Comparison of ENCODE assay signal across 1 cellular context in genomic region chr2:108293850-108294249, GRCh38.
A peak's percentile ranks its signal among the peaks of the same experiment; 100 is the strongest.
TF ChIP-seq lines count a peak whose summit lies in the region.

No MANE protein-coding gene starts in this region.

TF ChIP-seq in HepG2, 621 proteins besides CTCF, POLR2A, EP300 and RAD21 (continues in another document):
- TF ChIP-seq ZNF142 (CRISPR knock-in tag; IDR thresholded peaks at IDR 0.05) (no peak), ZNF737 (CRISPR knock-in tag; IDR thresholded peaks at IDR 0.05; ENCODE audit: borderline replicate concordance) (0 out of 2 replicates have a peak, but pooled peaks have one; percentile 55), SP5 (CRISPR knock-in tag; IDR thresholded peaks at IDR 0.05; ENCODE audit: borderline replicate concordance, low read depth) (no peak), ZBTB7B (CRISPR knock-in tag; IDR thresholded peaks at IDR 0.05) (no peak), PHB2 (IDR thresholded peaks at IDR 0.05; ENCODE audit: partially characterized antibody) (no peak), ZNF484 (CRISPR knock-in tag; IDR thresholded peaks at IDR 0.05; ENCODE audit: borderline replicate concordance, low read depth) (no peak), NFKB2 (CRISPR knock-in tag; IDR thresholded peaks at IDR 0.05; ENCODE audit: borderline replicate concordance) (no peak), CEBPG (CRISPR knock-in tag; IDR thresholded peaks at IDR 0.05) (peak; percentile 51), ZNF460 (CRISPR knock-in tag; IDR thresholded peaks at IDR 0.05; ENCODE audit: borderline replicate concordance) (no peak)
- TF ChIP-seq, protein P1, sequence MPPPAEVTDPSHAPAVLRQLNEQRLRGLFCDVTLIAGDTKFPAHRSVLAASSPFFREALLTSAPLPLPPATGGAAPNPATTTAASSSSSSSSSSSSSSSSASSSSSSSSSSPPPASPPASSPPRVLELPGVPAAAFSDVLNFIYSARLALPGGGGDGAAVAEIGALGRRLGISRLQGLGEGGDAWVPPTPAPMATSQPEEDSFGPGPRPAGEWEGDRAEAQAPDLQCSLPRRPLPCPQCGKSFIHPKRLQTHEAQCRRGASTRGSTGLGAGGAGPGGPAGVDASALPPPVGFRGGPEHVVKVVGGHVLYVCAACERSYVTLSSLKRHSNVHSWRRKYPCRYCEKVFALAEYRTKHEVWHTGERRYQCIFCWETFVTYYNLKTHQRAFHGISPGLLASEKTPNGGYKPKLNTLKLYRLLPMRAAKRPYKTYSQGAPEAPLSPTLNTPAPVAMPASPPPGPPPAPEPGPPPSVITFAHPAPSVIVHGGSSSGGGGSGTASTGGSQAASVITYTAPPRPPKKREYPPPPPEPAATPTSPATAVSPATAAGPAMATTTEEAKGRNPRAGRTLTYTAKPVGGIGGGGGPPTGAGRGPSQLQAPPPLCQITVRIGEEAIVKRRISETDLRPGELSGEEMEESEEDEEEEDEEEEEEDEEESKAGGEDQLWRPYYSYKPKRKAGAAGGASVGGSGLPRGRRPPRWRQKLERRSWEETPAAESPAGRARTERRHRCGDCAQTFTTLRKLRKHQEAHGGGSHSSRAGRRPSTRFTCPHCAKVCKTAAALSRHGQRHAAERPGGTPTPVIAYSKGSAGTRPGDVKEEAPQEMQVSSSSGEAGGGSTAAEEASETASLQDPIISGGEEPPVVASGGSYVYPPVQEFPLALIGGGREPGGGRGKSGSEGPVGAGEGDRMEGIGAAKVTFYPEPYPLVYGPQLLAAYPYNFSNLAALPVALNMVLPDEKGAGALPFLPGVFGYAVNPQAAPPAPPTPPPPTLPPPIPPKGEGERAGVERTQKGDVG (CRISPR knock-in tag; IDR thresholded peaks at IDR 0.05; ENCODE audit: borderline replicate concordance): no peak
- TF ChIP-seq, protein P2, sequence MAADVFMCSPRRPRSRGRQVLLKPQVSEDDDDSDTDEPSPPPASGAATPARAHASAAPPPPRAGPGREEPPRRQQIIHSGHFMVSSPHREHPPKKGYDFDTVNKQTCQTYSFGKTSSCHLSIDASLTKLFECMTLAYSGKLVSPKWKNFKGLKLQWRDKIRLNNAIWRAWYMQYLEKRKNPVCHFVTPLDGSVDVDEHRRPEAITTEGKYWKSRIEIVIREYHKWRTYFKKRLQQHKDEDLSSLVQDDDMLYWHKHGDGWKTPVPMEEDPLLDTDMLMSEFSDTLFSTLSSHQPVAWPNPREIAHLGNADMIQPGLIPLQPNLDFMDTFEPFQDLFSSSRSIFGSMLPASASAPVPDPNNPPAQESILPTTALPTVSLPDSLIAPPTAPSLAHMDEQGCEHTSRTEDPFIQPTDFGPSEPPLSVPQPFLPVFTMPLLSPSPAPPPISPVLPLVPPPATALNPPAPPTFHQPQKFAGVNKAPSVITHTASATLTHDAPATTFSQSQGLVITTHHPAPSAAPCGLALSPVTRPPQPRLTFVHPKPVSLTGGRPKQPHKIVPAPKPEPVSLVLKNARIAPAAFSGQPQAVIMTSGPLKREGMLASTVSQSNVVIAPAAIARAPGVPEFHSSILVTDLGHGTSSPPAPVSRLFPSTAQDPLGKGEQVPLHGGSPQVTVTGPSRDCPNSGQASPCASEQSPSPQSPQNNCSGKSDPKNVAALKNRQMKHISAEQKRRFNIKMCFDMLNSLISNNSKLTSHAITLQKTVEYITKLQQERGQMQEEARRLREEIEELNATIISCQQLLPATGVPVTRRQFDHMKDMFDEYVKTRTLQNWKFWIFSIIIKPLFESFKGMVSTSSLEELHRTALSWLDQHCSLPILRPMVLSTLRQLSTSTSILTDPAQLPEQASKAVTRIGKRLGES (CRISPR knock-in tag; IDR thresholded peaks at IDR 0.05; ENCODE audit: borderline replicate concordance): no peak
- TF ChIP-seq, protein P3, sequence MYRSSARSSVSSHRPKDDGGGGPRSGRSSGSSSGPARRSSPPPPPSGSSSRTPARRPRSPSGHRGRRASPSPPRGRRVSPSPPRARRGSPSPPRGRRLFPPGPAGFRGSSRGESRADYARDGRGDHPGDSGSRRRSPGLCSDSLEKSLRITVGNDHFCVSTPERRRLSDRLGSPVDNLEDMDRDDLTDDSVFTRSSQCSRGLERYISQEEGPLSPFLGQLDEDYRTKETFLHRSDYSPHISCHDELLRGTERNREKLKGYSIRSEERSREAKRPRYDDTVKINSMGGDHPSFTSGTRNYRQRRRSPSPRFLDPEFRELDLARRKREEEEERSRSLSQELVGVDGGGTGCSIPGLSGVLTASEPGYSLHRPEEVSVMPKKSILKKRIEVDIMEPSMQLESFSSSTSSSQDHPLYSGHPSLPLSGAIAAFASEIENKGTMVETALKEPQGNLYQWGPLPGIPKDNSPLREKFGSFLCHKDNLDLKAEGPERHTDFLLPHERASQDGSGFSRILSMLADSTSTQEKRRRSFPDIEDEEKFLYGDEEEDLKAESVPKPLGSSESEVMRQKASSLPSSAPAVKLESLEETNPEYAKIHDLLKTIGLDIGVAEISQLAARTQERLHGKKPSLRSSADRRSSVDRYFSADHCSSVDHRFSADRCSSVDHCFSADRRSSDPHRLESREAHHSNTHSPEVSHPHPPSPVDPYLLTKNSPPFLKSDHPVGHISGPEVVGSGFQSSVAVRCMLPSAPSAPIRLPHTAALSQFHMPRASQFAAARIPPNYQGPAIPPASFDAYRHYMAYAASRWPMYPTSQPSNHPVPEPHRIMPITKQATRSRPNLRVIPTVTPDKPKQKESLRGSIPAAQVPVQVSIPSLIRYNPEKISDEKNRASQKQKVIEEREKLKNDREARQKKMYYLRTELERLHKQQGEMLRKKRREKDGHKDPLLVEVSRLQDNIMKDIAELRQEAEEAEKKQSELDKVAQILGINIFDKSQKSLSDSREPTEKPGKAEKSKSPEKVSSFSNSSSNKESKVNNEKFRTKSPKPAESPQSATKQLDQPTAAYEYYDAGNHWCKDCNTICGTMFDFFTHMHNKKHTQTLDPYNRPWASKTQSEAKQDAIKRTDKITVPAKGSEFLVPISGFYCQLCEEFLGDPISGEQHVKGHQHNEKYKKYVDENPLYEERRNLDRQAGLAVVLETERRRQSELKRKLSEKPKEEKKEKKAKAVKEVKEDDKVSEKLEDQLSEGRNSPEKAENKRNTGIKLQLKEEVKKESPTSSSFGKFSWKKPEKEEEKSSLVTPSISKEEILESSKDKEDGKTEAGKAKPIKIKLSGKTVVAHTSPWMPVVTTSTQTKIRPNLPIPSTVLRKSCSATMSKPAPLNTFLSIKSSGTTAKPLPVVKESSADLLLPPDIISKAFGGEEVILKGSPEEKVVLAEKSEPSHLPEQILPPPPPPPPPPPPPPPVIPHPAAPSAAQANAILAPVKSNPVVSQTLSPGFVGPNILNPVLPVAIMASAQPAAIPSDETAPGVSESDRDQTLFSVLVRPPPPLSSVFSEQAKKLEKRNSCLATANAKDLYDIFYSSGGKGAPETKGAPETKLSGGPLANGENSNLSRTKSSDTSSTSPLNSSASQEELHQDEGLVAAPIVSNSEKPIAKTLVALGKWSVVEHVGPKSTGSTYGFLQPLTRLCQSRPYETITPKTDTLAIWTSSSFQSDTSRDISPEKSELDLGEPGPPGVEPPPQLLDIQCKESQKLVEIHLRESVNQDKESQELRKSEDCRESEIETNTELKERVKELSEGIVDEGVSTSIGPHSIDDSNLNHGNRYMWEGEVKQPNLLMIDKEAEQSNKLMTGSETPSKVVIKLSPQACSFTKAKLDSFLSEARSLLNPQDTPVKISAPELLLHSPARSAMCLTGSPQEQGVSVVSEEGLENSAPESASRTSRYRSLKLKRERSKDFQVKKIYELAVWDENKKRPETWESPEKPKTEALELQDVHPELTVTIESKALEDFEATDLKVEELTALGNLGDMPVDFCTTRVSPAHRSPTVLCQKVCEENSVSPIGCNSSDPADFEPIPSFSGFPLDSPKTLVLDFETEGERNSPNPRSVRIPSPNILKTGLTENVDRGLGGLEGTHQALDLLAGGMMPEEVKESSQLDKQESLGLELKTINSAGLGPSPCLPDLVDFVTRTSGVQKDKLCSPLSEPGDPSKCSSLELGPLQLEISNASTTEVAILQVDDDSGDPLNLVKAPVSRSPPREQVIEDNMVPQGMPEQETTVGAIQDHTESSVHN (CRISPR knock-in tag; IDR thresholded peaks at IDR 0.05): no peak
- TF ChIP-seq, protein P4, sequence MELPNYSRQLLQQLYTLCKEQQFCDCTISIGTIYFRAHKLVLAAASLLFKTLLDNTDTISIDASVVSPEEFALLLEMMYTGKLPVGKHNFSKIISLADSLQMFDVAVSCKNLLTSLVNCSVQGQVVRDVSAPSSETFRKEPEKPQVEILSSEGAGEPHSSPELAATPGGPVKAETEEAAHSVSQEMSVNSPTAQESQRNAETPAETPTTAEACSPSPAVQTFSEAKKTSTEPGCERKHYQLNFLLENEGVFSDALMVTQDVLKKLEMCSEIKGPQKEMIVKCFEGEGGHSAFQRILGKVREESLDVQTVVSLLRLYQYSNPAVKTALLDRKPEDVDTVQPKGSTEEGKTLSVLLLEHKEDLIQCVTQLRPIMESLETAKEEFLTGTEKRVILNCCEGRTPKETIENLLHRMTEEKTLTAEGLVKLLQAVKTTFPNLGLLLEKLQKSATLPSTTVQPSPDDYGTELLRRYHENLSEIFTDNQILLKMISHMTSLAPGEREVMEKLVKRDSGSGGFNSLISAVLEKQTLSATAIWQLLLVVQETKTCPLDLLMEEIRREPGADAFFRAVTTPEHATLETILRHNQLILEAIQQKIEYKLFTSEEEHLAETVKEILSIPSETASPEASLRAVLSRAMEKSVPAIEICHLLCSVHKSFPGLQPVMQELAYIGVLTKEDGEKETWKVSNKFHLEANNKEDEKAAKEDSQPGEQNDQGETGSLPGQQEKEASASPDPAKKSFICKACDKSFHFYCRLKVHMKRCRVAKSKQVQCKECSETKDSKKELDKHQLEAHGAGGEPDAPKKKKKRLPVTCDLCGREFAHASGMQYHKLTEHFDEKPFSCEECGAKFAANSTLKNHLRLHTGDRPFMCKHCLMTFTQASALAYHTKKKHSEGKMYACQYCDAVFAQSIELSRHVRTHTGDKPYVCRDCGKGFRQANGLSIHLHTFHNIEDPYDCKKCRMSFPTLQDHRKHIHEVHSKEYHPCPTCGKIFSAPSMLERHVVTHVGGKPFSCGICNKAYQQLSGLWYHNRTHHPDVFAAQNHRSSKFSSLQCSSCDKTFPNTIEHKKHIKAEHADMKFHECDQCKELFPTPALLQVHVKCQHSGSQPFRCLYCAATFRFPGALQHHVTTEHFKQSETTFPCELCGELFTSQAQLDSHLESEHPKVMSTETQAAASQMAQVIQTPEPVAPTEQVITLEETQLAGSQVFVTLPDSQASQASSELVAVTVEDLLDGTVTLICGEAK (IDR thresholded peaks at IDR 0.05): no peak
- TF ChIP-seq, protein P4 (CRISPR knock-in tag; IDR thresholded peaks at IDR 0.05): no peak
- TF ChIP-seq, protein P5, sequence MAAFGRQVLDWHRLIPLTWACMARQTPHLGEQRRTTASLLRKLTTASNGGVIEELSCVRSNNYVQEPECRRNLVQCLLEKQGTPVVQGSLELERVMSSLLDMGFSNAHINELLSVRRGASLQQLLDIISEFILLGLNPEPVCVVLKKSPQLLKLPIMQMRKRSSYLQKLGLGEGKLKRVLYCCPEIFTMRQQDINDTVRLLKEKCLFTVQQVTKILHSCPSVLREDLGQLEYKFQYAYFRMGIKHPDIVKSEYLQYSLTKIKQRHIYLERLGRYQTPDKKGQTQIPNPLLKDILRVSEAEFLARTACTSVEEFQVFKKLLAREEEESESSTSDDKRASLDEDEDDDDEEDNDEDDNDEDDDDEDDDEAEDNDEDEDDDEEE (CRISPR knock-in tag; IDR thresholded peaks at IDR 0.05): no peak
